ENCODE assay signal across 9 cellular contexts in the genomic region with DNA sequence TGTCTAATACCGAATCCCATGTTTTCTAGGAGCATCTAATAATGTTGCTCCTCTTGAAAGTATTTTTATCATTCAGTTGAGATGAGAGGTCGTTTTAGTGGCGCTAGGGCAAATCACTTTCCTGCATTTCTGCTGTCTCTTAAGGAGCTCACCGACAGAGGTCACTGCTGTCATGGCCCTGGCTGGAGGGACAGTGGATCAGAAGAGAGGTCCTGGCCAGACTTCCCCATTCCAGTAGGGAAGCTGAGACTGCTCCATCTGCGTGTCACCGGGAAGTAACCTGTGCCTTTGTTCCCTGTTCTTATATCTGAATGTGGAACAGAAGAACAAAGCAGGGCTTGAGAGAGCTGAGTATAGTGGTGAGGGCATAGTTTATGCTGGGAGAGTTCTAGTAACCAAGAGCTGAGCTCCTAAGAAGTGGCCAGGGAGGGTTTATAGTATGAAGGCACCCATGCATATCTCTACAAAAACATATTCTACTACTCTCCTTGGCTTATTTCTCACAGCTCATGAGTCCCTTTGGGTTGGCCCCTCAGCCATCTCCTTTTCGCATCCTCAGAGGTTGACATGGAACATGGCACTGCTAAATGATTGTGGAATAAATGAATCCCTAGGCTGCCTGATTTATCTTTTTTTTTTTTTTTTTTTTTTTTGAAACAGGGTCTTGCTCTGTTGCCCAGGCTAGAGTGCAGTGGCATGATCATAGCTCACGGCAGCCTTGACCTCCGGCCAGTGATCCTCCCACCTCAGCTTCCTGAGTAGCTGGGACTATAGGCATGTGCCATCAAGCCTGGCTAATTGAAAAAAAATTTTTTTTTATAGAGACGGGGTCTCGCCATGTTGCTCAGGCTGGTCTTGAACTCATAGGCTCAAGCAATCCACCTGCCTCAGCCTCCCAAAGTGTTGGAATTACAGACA. TPM values are rescaled to one million over a fixed set of nuclear protein-coding genes. Genes with fewer than 3 reads are reported as not detected.
DNase-seq lines count a peak whose midpoint lies in the region; ATAC-seq, FAIRE-seq and TF ChIP-seq lines count a peak whose summit lies in the region.
"Had no signal": no experiment of that assay in that cellular context is flagged by ENCODE, and none has a peak within 500 bp of the region (broad histone marks: within the 10 kb centered on the region; RNA-seq: fewer than 3 reads in every experiment).

No MANE protein-coding gene starts in this region.

- TF ChIP-seq RAD21 in HepG2 (CRISPR knock-in tag; IDR thresholded peaks at IDR 0.05): peak; percentile 74; the same call in 1 of the 2 replicates

- no peak for FAIRE-seq in HepG2 (lab: Jason Lieb, UNC)

- H3K27ac ChIP-seq in coronary artery (no peak overlapping the region), HepG2 (ENCODE audit: extremely low read length, insufficient read depth, low read length) (no peak overlapping the region), tibial nerve (peak overlapping the region in 2 of 4 donors; percentile 25 to 65)
- H3K27ac ChIP-seq: HL-60 had no signal

- in situ Hi-C loops in HepG2 (cut with HindIII; ENCODE audit: extremely low pct_ligation_motif_present, low pct_unique_long_range_greater_than_20kb): no loop called here

- no peaks in the 10 kb centered on the region for H4K20me1 ChIP-seq in HepG2 (ENCODE audit: insufficient read depth, low read length)

- intact Hi-C loops in HepG2 (cut with micrococcal nuclease; ENCODE audit: unreplicated experiment): loop anchor here (1.0 kb wide), 1 partner anchor 133 kb away; the partner anchor contains the start of gene BNIP1

- no peak overlapping the region for H3K9ac ChIP-seq in HepG2 (ENCODE audit: insufficient read depth, low read depth, low read length)

- CTCF ChIA-PET in HepG2 (lab: Yijun Ruan, JAX; ENCODE audit: low intra/inter-chr PET ratio, low total read pairs): interaction anchor here (1.9 kb wide), 1 partner anchor 134 kb away, joined by 9 read pairs; the partner anchor contains the start of gene BNIP1

- TF ChIP-seq EP300 in HepG2 (IDR thresholded peaks at IDR 0.05; ENCODE audit: low read depth in 2 of 2, low read length in 2 of 2) (no peak), HepG2 (CRISPR knock-in tag; IDR thresholded peaks at IDR 0.05; ENCODE audit: borderline replicate concordance) (no peak), tibial nerve (IDR thresholded peaks at IDR 0.05) (no peak)

- H3K79me2 ChIP-seq in HepG2 (ENCODE audit: insufficient read depth, low read length): peaks cover 45% of the 10 kb centered on the region

- peak; percentile 20 for TF ChIP-seq CTCF in coronary artery (IDR thresholded peaks at IDR 0.05)
- peak; percentile 90 for TF ChIP-seq CTCF in HepG2 (CRISPR knock-in tag; IDR thresholded peaks at IDR 0.05)
- TF ChIP-seq CTCF in tibial nerve (IDR thresholded peaks at IDR 0.05): peak in 4 of 5 experiments; percentile 16 to 37 (median 24)

- H3K9me3 ChIP-seq in HepG2 (ENCODE audit: low read length) (no peaks in the 10 kb centered on the region), tibial nerve (no peaks in the 10 kb centered on the region)

- H3K4me3 ChIP-seq in coronary artery (no peak overlapping the region), HepG2 (replicated peaks in 1 of 3; ENCODE audit: insufficient read depth in 1 of 3, low read depth in 2 of 3, low read length in 3 of 3) (no peak overlapping the region), tibial nerve (no peak overlapping the region)

- 67% methylated on average over 11 of the region's 11 CpGs for WGBS in HepG2 (ENCODE audit: low lambda C conversion rate)
- WGBS in tibial nerve, 2 donors: 56 to 70% methylated on average over 10 to 11 of the region's 11 CpGs

- no TSS peak for BruUV-seq in HepG2 (replicated peaks; lab: Mats Ljungman, UMichigan)

- H2AFZ ChIP-seq in HepG2 (ENCODE audit: low read length): no peak overlapping the region

- peak overlapping the region; percentile 33; the same call in 1 of the 2 replicates for H3K4me2 ChIP-seq in HepG2 (ENCODE audit: low read depth, low read length)

- POLR2A ChIA-PET in HepG2 (lab: Yijun Ruan, JAX): interaction anchor here (1.1 to 1.2 kb wide), 2 partner anchors 27 to 46 kb away, joined by 3 to 4 read pairs; partner anchors contain the start of gene ATP6V0E1

- DNase-seq in activated CD8-positive, alpha-beta memory T cell treated with anti-CD3 and anti-CD28 coated beads, Interleukin-2, amount 50 U/mL, for 48 hours: peak; percentile 46
- no peak for DNase-seq in activated CD8-positive, alpha-beta memory T cell treated with anti-CD3 and anti-CD28 coated beads for 24 hours
- DNase-seq in coronary artery (ENCODE audit: low spot score) (peak; percentile 70), HepG2 (ENCODE audit: low spot score) (peak; percentile 67), tibial nerve (ENCODE audit: low spot score in 2 of 2) (peak in 1 of 2 donors; percentile 53), GM19240 (ENCODE audit: insufficient read length, low spot score) (no peak)

- H3K4me1 ChIP-seq in HepG2 (ENCODE audit: insufficient read depth, low read length): peaks cover 81% of the 10 kb centered on the region
- peaks cover 0 to 64% (median 23%) of the 10 kb centered on the region in 4 donors for H3K4me1 ChIP-seq in tibial nerve

- no peaks in the 10 kb centered on the region for H3K36me3 ChIP-seq in HepG2 (replicated peaks in 1 of 2; ENCODE audit: control insufficient read depth in 1 of 2, insufficient read depth in 2 of 2, low read length in 2 of 2)
- no peaks in the 10 kb centered on the region for H3K36me3 ChIP-seq in tibial nerve

- H3K27me3 ChIP-seq in HepG2 (ENCODE audit: control insufficient read depth in 1 of 2, insufficient read depth in 2 of 2, low read length in 2 of 2) (no peaks in the 10 kb centered on the region), tibial nerve (no peaks in the 10 kb centered on the region)

- TF ChIP-seq POLR2A in HepG2 (IDR thresholded peaks at IDR 0.05; ENCODE audit: insufficient read depth in 1 of 2, low read depth in 2 of 2, low read length in 2 of 2): no peak
- no peak for TF ChIP-seq POLR2A in tibial nerve (IDR thresholded peaks at IDR 0.05)

- ATAC-seq in HepG2: peak; percentile 84
- ATAC-seq in HG03439 (IDR thresholded peaks at IDR 0.05; ENCODE audit: unreplicated experiment): no peak
- no peak for ATAC-seq in HG03460 (IDR thresholded peaks at IDR 0.05; ENCODE audit: unreplicated experiment)

RNA-seq across cellular contexts. Expression of gene ATP6V0E1, which starts 27.2 kb away (rescaled TPM):
- total RNA-seq in HepG2 (2016; rRNA removed; fragmentation: Illumina TruSeq; extraction: Trizol): 121 and 143 TPM in 2 replicates
- 42.6 and 60.2 TPM in 2 replicates for total RNA-seq in HepG2 (2016; cell fraction: cytosol; rRNA removed; fragmentation: Illumina TruSeq; extraction: Trizol; ENCODE audit: low read depth)
- total RNA-seq in HepG2 (2016; cell fraction: insoluble cytoplasmic fraction; rRNA removed; fragmentation: Illumina TruSeq; extraction: Trizol): 133 and 156 TPM in 2 replicates
- 107 and 116 TPM in 2 replicates for total RNA-seq in HepG2 (2016; cell fraction: membrane; rRNA removed; fragmentation: Illumina TruSeq; extraction: Trizol)
- 95.8 and 110 TPM in 2 replicates for total RNA-seq in HepG2 (2016; cell fraction: nucleus; rRNA removed; fragmentation: Illumina TruSeq; extraction: Trizol)
- 215 TPM in 2 replicates for polyA plus RNA-seq in HepG2 (2011; rRNA removed)
- polyA plus RNA-seq in HepG2 (2011; cell fraction: cytosol; rRNA removed): 78.6 and 139 TPM in 2 replicates
- 23.8 and 34.6 TPM in 2 replicates for polyA plus RNA-seq in HepG2 (2011; cell fraction: nucleus; rRNA removed)
- polyA plus RNA-seq in HepG2 (2012): 174 and 183 TPM in 2 replicates
- polyA plus RNA-seq in HepG2 (2016; cell fraction: cytosol; fragmentation: Illumina TruSeq; extraction: Trizol; ENCODE audit: low read depth): 84.5 and 116 TPM in 2 replicates
- polyA plus RNA-seq in HepG2 (2016; cell fraction: insoluble cytoplasmic fraction; fragmentation: Illumina TruSeq; extraction: Trizol; ENCODE audit: low read depth): 157 and 171 TPM in 2 replicates
- 138 and 160 TPM in 2 replicates for polyA plus RNA-seq in HepG2 (2016; cell fraction: membrane; fragmentation: Illumina TruSeq; extraction: Trizol; ENCODE audit: low read depth)
- polyA plus RNA-seq in HepG2 (2016; cell fraction: nucleus; fragmentation: Illumina TruSeq; extraction: Trizol; ENCODE audit: insufficient read depth, low read depth): 222 and 234 TPM in 2 replicates
- polyA minus RNA-seq in HepG2 (2011; rRNA and poly(A)+ RNA removed; ENCODE audit: low replicate concordance): 128 and 158 TPM in 2 replicates
- polyA minus RNA-seq in HepG2 (2011; cell fraction: cytosol; rRNA and poly(A)+ RNA removed): 39.6 and 40.0 TPM in 2 replicates
- polyA minus RNA-seq in HepG2 (2011; cell fraction: nucleus; rRNA and poly(A)+ RNA removed): 19.4 and 38.8 TPM in 2 replicates
- total RNA-seq in tibial nerve: 100 to 1,000 TPM in 1 of 4 donors, 10 to 100 TPM in 3; 88.8 to 121 (median 92.0) TPM

RNA-seq across cellular contexts. Expression of gene CREBRF, which starts 45.3 kb away (rescaled TPM):
- total RNA-seq in HepG2 (2016; rRNA removed; fragmentation: Illumina TruSeq; extraction: Trizol) (4.5 and 5.1 TPM in 2 replicates), tibial nerve (10 to 100 TPM; 31.2 to 46.3 (median 40.5) TPM)
- 3.3 and 4.5 TPM in 2 replicates for total RNA-seq in HepG2 (2016; cell fraction: cytosol; rRNA removed; fragmentation: Illumina TruSeq; extraction: Trizol; ENCODE audit: low read depth)
- total RNA-seq in HepG2 (2016; cell fraction: insoluble cytoplasmic fraction; rRNA removed; fragmentation: Illumina TruSeq; extraction: Trizol): 4.9 and 5.3 TPM in 2 replicates
- 5.3 and 5.8 TPM in 2 replicates for total RNA-seq in HepG2 (2016; cell fraction: membrane; rRNA removed; fragmentation: Illumina TruSeq; extraction: Trizol)
- total RNA-seq in HepG2 (2016; cell fraction: nucleus; rRNA removed; fragmentation: Illumina TruSeq; extraction: Trizol): 7.6 and 9.7 TPM in 2 replicates
- polyA plus RNA-seq in HepG2 (2011; rRNA removed): 8.9 and 10.2 TPM in 2 replicates
- polyA plus RNA-seq in HepG2 (2011; cell fraction: cytosol; rRNA removed): 2.5 and 3.3 TPM in 2 replicates
- polyA plus RNA-seq in HepG2 (2011; cell fraction: nucleus; rRNA removed): 15.4 and 16.5 TPM in 2 replicates
- 6.6 and 9.2 TPM in 2 replicates for polyA plus RNA-seq in HepG2 (2012)
- polyA plus RNA-seq in HepG2 (2016; cell fraction: cytosol; fragmentation: Illumina TruSeq; extraction: Trizol; ENCODE audit: low read depth): 0.08 and 0.09 TPM in 2 replicates
- polyA plus RNA-seq in HepG2 (2016; cell fraction: insoluble cytoplasmic fraction; fragmentation: Illumina TruSeq; extraction: Trizol; ENCODE audit: low read depth): 1.6 TPM in 2 replicates
- polyA plus RNA-seq in HepG2 (2016; cell fraction: membrane; fragmentation: Illumina TruSeq; extraction: Trizol; ENCODE audit: low read depth): 0.17 and 0.21 TPM in 2 replicates
- polyA plus RNA-seq in HepG2 (2016; cell fraction: nucleus; fragmentation: Illumina TruSeq; extraction: Trizol; ENCODE audit: insufficient read depth, low read depth): 5.6 and 7.8 TPM in 2 replicates
- polyA minus RNA-seq in HepG2 (2011; rRNA and poly(A)+ RNA removed; ENCODE audit: low replicate concordance): 10.2 and 30.3 TPM in 2 replicates
- 6.2 and 13.2 TPM in 2 replicates for polyA minus RNA-seq in HepG2 (2011; cell fraction: cytosol; rRNA and poly(A)+ RNA removed)
- 40.2 and 40.9 TPM in 2 replicates for polyA minus RNA-seq in HepG2 (2011; cell fraction: nucleus; rRNA and poly(A)+ RNA removed)

RNA-seq across cellular contexts. Expression of gene RPL26L1, which starts 51.6 kb away (rescaled TPM):
- 83.6 and 107 TPM in 2 replicates for total RNA-seq in HepG2 (2016; rRNA removed; fragmentation: Illumina TruSeq; extraction: Trizol)
- total RNA-seq in HepG2 (2016; cell fraction: cytosol; rRNA removed; fragmentation: Illumina TruSeq; extraction: Trizol; ENCODE audit: low read depth): 33.3 and 37.4 TPM in 2 replicates
- total RNA-seq in HepG2 (2016; cell fraction: insoluble cytoplasmic fraction; rRNA removed; fragmentation: Illumina TruSeq; extraction: Trizol): 76.9 and 117 TPM in 2 replicates
- total RNA-seq in HepG2 (2016; cell fraction: membrane; rRNA removed; fragmentation: Illumina TruSeq; extraction: Trizol): 30.1 and 30.8 TPM in 2 replicates
- total RNA-seq in HepG2 (2016; cell fraction: nucleus; rRNA removed; fragmentation: Illumina TruSeq; extraction: Trizol): 29.9 and 31.6 TPM in 2 replicates
- 60.0 and 61.2 TPM in 2 replicates for polyA plus RNA-seq in HepG2 (2011; rRNA removed)
- polyA plus RNA-seq in HepG2 (2011; cell fraction: cytosol; rRNA removed): 63.1 and 67.2 TPM in 2 replicates
- polyA plus RNA-seq in HepG2 (2011; cell fraction: nucleus; rRNA removed): 19.5 and 21.3 TPM in 2 replicates
- 45.5 and 54.3 TPM in 2 replicates for polyA plus RNA-seq in HepG2 (2012)
- polyA plus RNA-seq in HepG2 (2016; cell fraction: cytosol; fragmentation: Illumina TruSeq; extraction: Trizol; ENCODE audit: low read depth): 32.2 and 38.5 TPM in 2 replicates
- polyA plus RNA-seq in HepG2 (2016; cell fraction: insoluble cytoplasmic fraction; fragmentation: Illumina TruSeq; extraction: Trizol; ENCODE audit: low read depth): 125 and 151 TPM in 2 replicates
- 30.7 and 36.9 TPM in 2 replicates for polyA plus RNA-seq in HepG2 (2016; cell fraction: membrane; fragmentation: Illumina TruSeq; extraction: Trizol; ENCODE audit: low read depth)
- 58.3 and 63.6 TPM in 2 replicates for polyA plus RNA-seq in HepG2 (2016; cell fraction: nucleus; fragmentation: Illumina TruSeq; extraction: Trizol; ENCODE audit: insufficient read depth, low read depth)
- polyA minus RNA-seq in HepG2 (2011; rRNA and poly(A)+ RNA removed; ENCODE audit: low replicate concordance): 31.1 and 88.5 TPM in 2 replicates
- 12.4 and 13.4 TPM in 2 replicates for polyA minus RNA-seq in HepG2 (2011; cell fraction: cytosol; rRNA and poly(A)+ RNA removed)
- polyA minus RNA-seq in HepG2 (2011; cell fraction: nucleus; rRNA and poly(A)+ RNA removed): 6.7 and 7.5 TPM in 2 replicates
- 10 to 100 TPM in 3 of 4 donors, 1 to 10 TPM in 1; 6.1 to 30.8 (median 25.3) TPM for total RNA-seq in tibial nerve

Comparison
In these comparisons a context has a peak if more than half of its experiments do, and no peak if none do; other contexts are left out.
1. DNase-seq: peak in activated CD8-positive, alpha-beta memory T cell treated with anti-CD3 and anti-CD28 coated beads, Interleukin-2, amount 50 U/mL, for 48 hours (single experiment), coronary artery (single experiment) and HepG2 (single experiment); none in activated CD8-positive, alpha-beta memory T cell treated with anti-CD3 and anti-CD28 coated beads for 24 hours (single experiment) and GM19240 (single experiment).
2. CTCF ChIP-seq: peak in every context shown above with its lines; median percentile 90 in HepG2; 24 in tibial nerve; 20 in coronary artery.